In the genomic region with DNA sequence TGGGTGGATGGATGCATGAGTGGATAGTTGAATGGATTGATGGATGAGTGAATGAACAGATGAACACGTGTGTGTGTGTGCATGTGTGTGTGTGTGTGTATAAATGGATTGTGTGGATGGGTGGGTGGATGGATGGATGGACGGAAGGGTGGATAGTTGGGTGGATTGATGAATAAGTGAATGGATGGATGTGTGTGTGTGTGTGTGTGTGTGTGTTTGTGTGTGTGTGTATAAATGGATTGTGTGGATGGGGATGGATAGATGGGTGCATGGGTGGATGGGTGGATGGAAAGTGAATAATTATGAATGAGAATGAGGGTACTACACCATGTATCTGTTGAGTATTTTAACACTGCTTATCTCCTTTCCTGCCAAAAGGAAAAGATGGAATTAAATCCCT, we compare ENCODE assay signal across 2 cellular contexts.
A peak's percentile ranks its signal among the peaks of the same experiment; 100 is the strongest.
TF ChIP-seq lines count a peak whose summit lies in the region.

No MANE protein-coding gene starts in this region.

TF ChIP-seq in HEK293, 187 proteins besides CTCF, POLR2A, EP300 and RAD21:
- TF ChIP-seq, protein P1, sequence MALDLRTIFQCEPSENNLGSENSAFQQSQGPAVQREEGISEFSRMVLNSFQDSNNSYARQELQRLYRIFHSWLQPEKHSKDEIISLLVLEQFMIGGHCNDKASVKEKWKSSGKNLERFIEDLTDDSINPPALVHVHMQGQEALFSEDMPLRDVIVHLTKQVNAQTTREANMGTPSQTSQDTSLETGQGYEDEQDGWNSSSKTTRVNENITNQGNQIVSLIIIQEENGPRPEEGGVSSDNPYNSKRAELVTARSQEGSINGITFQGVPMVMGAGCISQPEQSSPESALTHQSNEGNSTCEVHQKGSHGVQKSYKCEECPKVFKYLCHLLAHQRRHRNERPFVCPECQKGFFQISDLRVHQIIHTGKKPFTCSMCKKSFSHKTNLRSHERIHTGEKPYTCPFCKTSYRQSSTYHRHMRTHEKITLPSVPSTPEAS (tag by site-specific recombination; IDR thresholded peaks at IDR 0.05), result peak; percentile 56; the same call in 1 of the 2 replicates
- TF ChIP-seq ZFP69B (tag by site-specific recombination; IDR thresholded peaks at IDR 0.05), result no peak
TF ChIP-seq in HEK293: peak in this region for 1.

TF ChIP-seq in K562, 482 proteins besides CTCF, POLR2A, EP300 and RAD21:
- TF ChIP-seq IFI16 (CRISPR knock-in tag; IDR thresholded peaks at IDR 0.05) (no peak), ELF4 (CRISPR knock-in tag; IDR thresholded peaks at IDR 0.05) (peak; percentile 17; the same call in 1 of the 2 replicates), OTX1 (CRISPR knock-in tag; IDR thresholded peaks at IDR 0.05) (no peak), ZC3H4 (CRISPR knock-in tag; IDR thresholded peaks at IDR 0.05; ENCODE audit: borderline replicate concordance) (no peak), NFYB (IDR thresholded peaks at IDR 0.05; ENCODE audit: extremely low read depth, insufficient read length) (no peak), RFX1 (IDR thresholded peaks at IDR 0.05) (no peak), GATA2 (CRISPR knock-in tag; IDR thresholded peaks at IDR 0.05) (no peak)
- TF ChIP-seq, protein P2, sequence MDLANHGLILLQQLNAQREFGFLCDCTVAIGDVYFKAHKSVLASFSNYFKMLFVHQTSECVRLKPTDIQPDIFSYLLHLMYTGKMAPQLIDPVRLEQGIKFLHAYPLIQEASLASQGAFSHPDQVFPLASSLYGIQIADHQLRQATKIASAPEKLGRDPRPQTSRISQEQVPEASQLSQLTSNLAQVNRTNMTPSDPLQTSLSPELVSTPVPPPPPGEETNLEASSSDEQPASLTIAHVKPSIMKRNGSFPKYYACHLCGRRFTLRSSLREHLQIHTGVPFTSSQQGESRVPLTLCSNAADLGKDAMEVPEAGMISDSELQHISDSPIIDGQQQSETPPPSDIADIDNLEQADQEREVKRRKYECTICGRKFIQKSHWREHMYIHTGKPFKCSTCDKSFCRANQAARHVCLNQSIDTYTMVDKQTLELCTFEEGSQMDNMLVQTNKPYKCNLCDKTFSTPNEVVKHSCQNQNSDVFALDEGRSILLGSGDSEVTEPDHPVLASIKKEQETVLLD (IDR thresholded peaks at IDR 0.05), result no peak
- TF ChIP-seq, protein P3, sequence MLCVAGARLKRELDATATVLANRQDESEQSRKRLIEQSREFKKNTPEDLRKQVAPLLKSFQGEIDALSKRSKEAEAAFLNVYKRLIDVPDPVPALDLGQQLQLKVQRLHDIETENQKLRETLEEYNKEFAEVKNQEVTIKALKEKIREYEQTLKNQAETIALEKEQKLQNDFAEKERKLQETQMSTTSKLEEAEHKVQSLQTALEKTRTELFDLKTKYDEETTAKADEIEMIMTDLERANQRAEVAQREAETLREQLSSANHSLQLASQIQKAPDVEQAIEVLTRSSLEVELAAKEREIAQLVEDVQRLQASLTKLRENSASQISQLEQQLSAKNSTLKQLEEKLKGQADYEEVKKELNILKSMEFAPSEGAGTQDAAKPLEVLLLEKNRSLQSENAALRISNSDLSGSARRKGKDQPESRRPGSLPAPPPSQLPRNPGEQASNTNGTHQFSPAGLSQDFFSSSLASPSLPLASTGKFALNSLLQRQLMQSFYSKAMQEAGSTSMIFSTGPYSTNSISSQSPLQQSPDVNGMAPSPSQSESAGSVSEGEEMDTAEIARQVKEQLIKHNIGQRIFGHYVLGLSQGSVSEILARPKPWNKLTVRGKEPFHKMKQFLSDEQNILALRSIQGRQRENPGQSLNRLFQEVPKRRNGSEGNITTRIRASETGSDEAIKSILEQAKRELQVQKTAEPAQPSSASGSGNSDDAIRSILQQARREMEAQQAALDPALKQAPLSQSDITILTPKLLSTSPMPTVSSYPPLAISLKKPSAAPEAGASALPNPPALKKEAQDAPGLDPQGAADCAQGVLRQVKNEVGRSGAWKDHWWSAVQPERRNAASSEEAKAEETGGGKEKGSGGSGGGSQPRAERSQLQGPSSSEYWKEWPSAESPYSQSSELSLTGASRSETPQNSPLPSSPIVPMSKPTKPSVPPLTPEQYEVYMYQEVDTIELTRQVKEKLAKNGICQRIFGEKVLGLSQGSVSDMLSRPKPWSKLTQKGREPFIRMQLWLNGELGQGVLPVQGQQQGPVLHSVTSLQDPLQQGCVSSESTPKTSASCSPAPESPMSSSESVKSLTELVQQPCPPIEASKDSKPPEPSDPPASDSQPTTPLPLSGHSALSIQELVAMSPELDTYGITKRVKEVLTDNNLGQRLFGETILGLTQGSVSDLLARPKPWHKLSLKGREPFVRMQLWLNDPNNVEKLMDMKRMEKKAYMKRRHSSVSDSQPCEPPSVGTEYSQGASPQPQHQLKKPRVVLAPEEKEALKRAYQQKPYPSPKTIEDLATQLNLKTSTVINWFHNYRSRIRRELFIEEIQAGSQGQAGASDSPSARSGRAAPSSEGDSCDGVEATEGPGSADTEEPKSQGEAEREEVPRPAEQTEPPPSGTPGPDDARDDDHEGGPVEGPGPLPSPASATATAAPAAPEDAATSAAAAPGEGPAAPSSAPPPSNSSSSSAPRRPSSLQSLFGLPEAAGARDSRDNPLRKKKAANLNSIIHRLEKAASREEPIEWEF (CRISPR knock-in tag; IDR thresholded peaks at IDR 0.05), result no peak
